1 cellular context compared by ENCODE assay signal in genomic region chr1:35444519-35444774, GRCh38.
TF ChIP-seq lines count a peak whose summit lies in the region.

No MANE protein-coding gene starts in this region.

TF ChIP-seq in WTC11, 78 proteins besides CTCF, POLR2A, EP300 and RAD21:
- TF ChIP-seq PRDM15 (CRISPR knock-in tag; IDR thresholded peaks at IDR 0.05), result no peak
- no peak for TF ChIP-seq CREM (CRISPR knock-in tag; IDR thresholded peaks at IDR 0.05)
- no peak for TF ChIP-seq ETV6 (CRISPR knock-in tag; IDR thresholded peaks at IDR 0.05)
- no peak for TF ChIP-seq JUN (CRISPR knock-in tag; IDR thresholded peaks at IDR 0.05)
- TF ChIP-seq ZNF121 (CRISPR knock-in tag; IDR thresholded peaks at IDR 0.05), result no peak
- TF ChIP-seq TCF7 (CRISPR knock-in tag; IDR thresholded peaks at IDR 0.05; ENCODE audit: low read depth), result no peak
- no peak for TF ChIP-seq PREB (CRISPR knock-in tag; IDR thresholded peaks at IDR 0.05; ENCODE audit: borderline replicate concordance)
- no peak for TF ChIP-seq IRF2 (CRISPR knock-in tag; IDR thresholded peaks at IDR 0.05; ENCODE audit: borderline replicate concordance, low read depth)
- TF ChIP-seq AR (CRISPR knock-in tag; IDR thresholded peaks at IDR 0.05), result no peak
- no peak for TF ChIP-seq ATF2 (CRISPR knock-in tag; IDR thresholded peaks at IDR 0.05; ENCODE audit: borderline replicate concordance, low read depth)
- no peak for TF ChIP-seq ZNF232 (CRISPR knock-in tag; IDR thresholded peaks at IDR 0.05)
- TF ChIP-seq STAT6 (CRISPR knock-in tag; conservative IDR thresholded peaks at IDR 0.05; ENCODE audit: low read depth), result no peak
- TF ChIP-seq ZNF219 (CRISPR knock-in tag; IDR thresholded peaks at IDR 0.05; ENCODE audit: borderline replicate concordance), result no peak
- no peak for TF ChIP-seq MYBL2 (CRISPR knock-in tag; IDR thresholded peaks at IDR 0.05)
- no peak for TF ChIP-seq MXD4 (CRISPR knock-in tag; IDR thresholded peaks at IDR 0.05; ENCODE audit: borderline replicate concordance)
- TF ChIP-seq GRHL2 (CRISPR knock-in tag; IDR thresholded peaks at IDR 0.05; ENCODE audit: insufficient replicate concordance, severe bottlenecking), result no peak
- TF ChIP-seq ZMAT4 (CRISPR knock-in tag; IDR thresholded peaks at IDR 0.05), result no peak
- TF ChIP-seq E2F4 (CRISPR knock-in tag; IDR thresholded peaks at IDR 0.05; ENCODE audit: borderline replicate concordance, low read depth), result no peak
